ENCODE assay signal across 24 cellular contexts in genomic region chr12:103350116-103350515, GRCh38.
"Had no signal": no experiment of that assay in that cellular context is flagged by ENCODE, and none has a peak within 500 bp of the region (broad histone marks: within the 10 kb centered on the region; RNA-seq: fewer than 3 reads in every experiment).

No MANE protein-coding gene starts in this region.

- H3K9me3 ChIP-seq: lower lobe of right lung, ovary, right atrium auricular region, testis, thyroid gland, transverse colon, upper lobe of right lung had no signal

- DNase-seq: hippocampal formation; kidney glomerular epithelial cell; left colon; left lung; lower lobe of right lung; mammary epithelial cell; mesenchymal stem cell; naive B cell; natural killer cell; ovary; stimulated activated CD4-positive, alpha-beta T cell treated with anti-CD3 and anti-CD28 coated beads, Interleukin-12 subunit alpha, Interleukin-12 subunit beta, amount 100 ng/mL, for 4 hours; stimulated activated CD4-positive, alpha-beta T cell treated with anti-CD3 and anti-CD28 coated beads, Interleukin-15, amount 100 ng/mL, for 24 hours; stimulated activated CD4-positive, alpha-beta T cell treated with anti-CD3 and anti-CD28 coated beads, Interleukin-2, amount 100 ng/mL, for 24 hours; stimulated activated CD4-positive, alpha-beta T cell treated with anti-CD3 and anti-CD28 coated beads, Interleukin-4, amount 100 ng/mL, for 1 hour; stimulated activated naive B cell treated with anti-CD40 and anti-IgM and Interleukin-4, amounts not matched to agents 10 μg/mL and 1 μg/mL and 100 μg/mL, for 72 hours; stimulated activated naive CD8-positive, alpha-beta T cell treated with anti-CD3 and anti-CD28 coated beads, Interleukin-15, Interleukin-2, amounts not matched to agents 100 U/mL and 50 U/mL, for 24 hours; stomach; testis; thyroid gland; transverse colon; upper lobe of right lung had no signal

- H3K4me3 ChIP-seq: left lung, lower lobe of right lung, ovary, right atrium auricular region, skin epidermis, stomach, testis, thyroid gland, transverse colon, upper lobe of right lung had no signal

- ATAC-seq: left colon; left lung; lower lobe of right lung; natural killer cell; sciatic nerve; stimulated activated naive B cell treated with anti-CD40 and anti-IgM and Interleukin-4, amounts not matched to agents 10 μg/mL and 1 μg/mL and 100 μg/mL, for 72 hours; stimulated activated naive CD8-positive, alpha-beta T cell treated with anti-CD3 and anti-CD28 coated beads, Interleukin-15, Interleukin-2, amounts not matched to agents 100 U/mL and 50 U/mL, for 24 hours; upper lobe of right lung had no signal

- H3K27me3 ChIP-seq: left lung, ovary, right atrium auricular region, stomach, testis, thyroid gland, transverse colon, upper lobe of right lung had no signal

- H3K36me3 ChIP-seq: left lung, lower lobe of right lung, ovary, right atrium auricular region, stomach, thyroid gland, transverse colon, upper lobe of right lung had no signal

- H3K4me1 ChIP-seq: left lung, lower lobe of right lung, right atrium auricular region, stomach, testis, thyroid gland, transverse colon, upper lobe of right lung had no signal

- H3K27ac ChIP-seq: left lung, lower lobe of right lung, ovary, right atrium auricular region, skin epidermis, stomach, testis, thyroid gland, transverse colon, upper lobe of right lung had no signal
